ENCODE assay signal across 9 cellular contexts in the genomic region with DNA sequence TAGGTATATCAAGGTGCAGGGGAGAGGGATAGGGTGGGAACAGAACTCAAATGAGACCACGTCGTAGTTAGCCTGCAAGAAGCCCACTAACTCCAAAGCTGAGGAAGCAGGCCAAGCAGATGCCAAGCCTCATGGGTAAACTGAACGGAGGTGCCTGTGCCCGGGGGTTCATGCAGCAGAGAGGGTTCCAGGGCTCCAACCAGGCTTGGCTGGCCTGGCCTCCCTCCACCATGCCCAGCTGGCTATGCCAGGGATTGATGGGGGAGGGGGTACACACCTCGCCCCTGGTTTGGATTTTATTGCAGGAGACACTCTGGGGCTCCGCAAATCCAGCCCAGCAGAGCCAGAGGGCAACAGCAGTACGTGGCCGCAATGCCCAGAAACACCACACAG. TPM values are rescaled to one million over a fixed set of nuclear protein-coding genes. Genes with fewer than 3 reads are reported as not detected.
DNase-seq lines count a peak whose midpoint lies in the region; ATAC-seq and TF ChIP-seq lines count a peak whose summit lies in the region.
"Had no signal": no experiment of that assay in that cellular context is flagged by ENCODE, and none has a peak within 500 bp of the region (broad histone marks: within the 10 kb centered on the region; RNA-seq: fewer than 3 reads in every experiment).

No MANE protein-coding gene starts in this region.

- no peak overlapping the region for H3K4me3 ChIP-seq in IMR-90 (ENCODE audit: insufficient read depth, low read depth, low read length)
- H3K4me3 ChIP-seq in duodenal mucosa (ENCODE audit: low read depth in 1 of 2, low read length in 2 of 2): no peak overlapping the region
- H3K4me3 ChIP-seq in psoas muscle: peak overlapping the region; percentile 13
- no peak overlapping the region for H3K4me3 ChIP-seq in body of pancreas

- H3K9me3 ChIP-seq in IMR-90 (ENCODE audit: control insufficient read depth, insufficient read depth, low read length): no peaks in the 10 kb centered on the region
- no peaks in the 10 kb centered on the region for H3K9me3 ChIP-seq in duodenal mucosa (ENCODE audit: control insufficient read depth in 1 of 2, low read length in 2 of 2)
- H3K9me3 ChIP-seq in psoas muscle: no peaks in the 10 kb centered on the region
- H3K9me3 ChIP-seq in body of pancreas: no peaks in the 10 kb centered on the region

- POLR2A ChIA-PET in IMR-90 (lab: Charles Lee; ENCODE audit: unreplicated experiment): interaction anchor here (0.9 to 1.1 kb wide), 3 partner anchors 10 to 54 kb away, joined by 3 to 4 read pairs (median 3); no protein-coding TSS in a partner anchor

- H3K18ac ChIP-seq in IMR-90 (ENCODE audit: low read depth, low read length): no peak overlapping the region

- H3K4me2 ChIP-seq in IMR-90 (ENCODE audit: low read depth, low read length): no peak overlapping the region

- no peak overlapping the region for H2AFZ ChIP-seq in IMR-90 (replicated peaks; ENCODE audit: low read length, poor library complexity)

- no peak overlapping the region for H4K5ac ChIP-seq in IMR-90 (ENCODE audit: low read depth, low read length)

- TF ChIP-seq CTCF in IMR-90 (conservative IDR thresholded peaks at IDR 0.05; ENCODE audit: low read depth, low read length): no peak
- no peak for TF ChIP-seq CTCF in psoas muscle (IDR thresholded peaks at IDR 0.05)
- no peak for TF ChIP-seq CTCF in body of pancreas (IDR thresholded peaks at IDR 0.05)

- TF ChIP-seq POLR2A in IMR-90 (IDR thresholded peaks at IDR 0.05; ENCODE audit: low read depth, low read length): no peak
- no peak for TF ChIP-seq POLR2A in body of pancreas (IDR thresholded peaks at IDR 0.05)

- dilution Hi-C loops in IMR-90 (cut with HindIII; ENCODE audit: low sequenced_read_pairs, unreplicated experiment): no loop called here

- in situ Hi-C loops in IMR-90 (cut with MboI; ENCODE audit: low sequenced_read_pairs): no loop called here

- peak overlapping the region in 1 of 2 experiments; percentile 69; a peak in 1 of 4 replicates for H4K8ac ChIP-seq in IMR-90 (ENCODE audit: low read depth in 2 of 2, low read length in 2 of 2)

- CTCF ChIA-PET in IMR-90 (lab: Yijun Ruan, JAX): interaction anchor here (0.6 to 2.8 kb wide), 2 partner anchors 11 to 53 kb away, joined by 3 to 12 read pairs; a partner anchor contains a TSS

- peak overlapping the region; percentile 73 for H3K4ac ChIP-seq in IMR-90 (ENCODE audit: low read depth, low read length)

- peak overlapping the region; percentile 50; the same call in 1 of the 2 replicates for H2BK20ac ChIP-seq in IMR-90 (ENCODE audit: low read depth, low read length)

- no peak for ATAC-seq in IMR-90 (ENCODE audit: low read depth)
- ATAC-seq in psoas muscle: no peak
- ATAC-seq in GM18870 (IDR thresholded peaks at IDR 0.05; ENCODE audit: unreplicated experiment): no peak
- no peak for ATAC-seq in body of pancreas
- no peak for ATAC-seq in GM18868 (IDR thresholded peaks at IDR 0.05; ENCODE audit: unreplicated experiment)

- H3K9ac ChIP-seq in IMR-90 (ENCODE audit: low read depth, low read length): no peak overlapping the region
- no peak overlapping the region for H3K9ac ChIP-seq in duodenal mucosa (ENCODE audit: low read depth in 1 of 2, low read length in 2 of 2)

- H2AK9ac ChIP-seq in IMR-90 (replicated peaks; ENCODE audit: low read depth, low read length, poor library complexity): no peak overlapping the region

- peak overlapping the region; percentile 64; the same call in 1 of the 2 replicates for H2AK5ac ChIP-seq in IMR-90 (ENCODE audit: low read depth, low read length)

- H2BK15ac ChIP-seq in IMR-90 (ENCODE audit: low read depth, low read length): no peak overlapping the region; the same call in 1 of the 3 replicates

- intact Hi-C loops in IMR-90 (cut with micrococcal nuclease): no loop called here
- intact Hi-C loops in psoas muscle (cut with DNase I): no loop called here
- intact Hi-C loops in body of pancreas (cut with DNase I): no loop called here

- peak overlapping the region; percentile 14; the same call in 1 of the 2 replicates for H3K27ac ChIP-seq in IMR-90 (ENCODE audit: insufficient read depth, low read length)
- H3K27ac ChIP-seq in duodenal mucosa (ENCODE audit: low read depth, low read length): peak overlapping the region; percentile 27
- peak overlapping the region; percentile 99 for H3K27ac ChIP-seq in psoas muscle
- peak overlapping the region in 2 of 4 donors; percentile 36 to 61 for H3K27ac ChIP-seq in body of pancreas

- peaks cover 56% of the 10 kb centered on the region for H3K4me1 ChIP-seq in IMR-90 (ENCODE audit: control insufficient read depth, insufficient read depth, low read length)
- H3K4me1 ChIP-seq in duodenal mucosa (ENCODE audit: control insufficient read depth in 1 of 2, insufficient read depth in 2 of 2, low read length in 2 of 2): peaks cover 55 to 57% of the 10 kb centered on the region in 2 donors
- peaks cover 98% of the 10 kb centered on the region for H3K4me1 ChIP-seq in psoas muscle
- peaks cover 45% of the 10 kb centered on the region for H3K4me1 ChIP-seq in body of pancreas

- H2BK120ac ChIP-seq in IMR-90 (ENCODE audit: low read depth, low read length): peak overlapping the region; percentile 55; the same call in 1 of the 2 replicates

- WGBS in IMR-90 (ENCODE audit: extremely low coverage in 2 of 2, insufficient read length in 1 of 2), 2 experiments: no CpG with 5 or more reads among the region's 8 CpGs
- WGBS in psoas muscle, 3 donors: 37 to 51% (median 40%) methylated on average over 8 of the region's 8 CpGs
- 77 to 89% methylated on average over 6 to 8 of the region's 8 CpGs for WGBS in body of pancreas, 2 donors

- no peak for TF ChIP-seq RAD21 in IMR-90 (IDR thresholded peaks at IDR 0.05; ENCODE audit: low read length)

- peak overlapping the region; percentile 75; the same call in 1 of the 2 replicates for H3K14ac ChIP-seq in IMR-90 (replicated peaks; ENCODE audit: low read depth, low read length)

- peak overlapping the region; percentile 84 for H2BK5ac ChIP-seq in IMR-90 (ENCODE audit: low read depth, low read length, poor library complexity, severe bottlenecking)

- H3K27me3 ChIP-seq in IMR-90 (ENCODE audit: control insufficient read depth, insufficient read depth, low read length) (no peaks in the 10 kb centered on the region), duodenal mucosa (ENCODE audit: control insufficient read depth in 1 of 2, insufficient read depth in 2 of 2, low read length in 2 of 2) (no peaks in the 10 kb centered on the region), psoas muscle (ENCODE audit: insufficient read depth in 3 of 3, low read length in 2 of 3) (no peaks in the 10 kb centered on the region), body of pancreas (no peaks in the 10 kb centered on the region)

- H3K79me1 ChIP-seq in IMR-90 (ENCODE audit: low read depth in 1 of 2, low read length in 2 of 2): peaks cover 10 to 82% of the 10 kb centered on the region in 2 experiments; a peak in 3 of 4 replicates

- no TSS peak for BruUV-seq in IMR-90 (replicated peaks; lab: Mats Ljungman, UMichigan)

- no peak overlapping the region for H4K91ac ChIP-seq in IMR-90 (ENCODE audit: insufficient read depth, low read depth, low read length)

- DNase-seq in IMR-90 (no peak), psoas muscle (no peak), body of pancreas (no peak)
- DNase-seq: activated T-cell treated with anti-CD3 and anti-CD28 coated beads, Interleukin-2, amount 50 U/mL, for 1 hour; DMS79 treated with DMSO at 0.1 percent for 48 hours; naive B cell had no signal

- H3K9me1 ChIP-seq in IMR-90 (ENCODE audit: insufficient read depth, low read length): peaks cover 59% of the 10 kb centered on the region

- no peak overlapping the region for H3K56ac ChIP-seq in IMR-90 (ENCODE audit: extremely low read depth, insufficient read depth, low read length)

- H4K20me1 ChIP-seq in IMR-90 (ENCODE audit: insufficient read depth, low read length): peaks cover 53% of the 10 kb centered on the region

- no peak overlapping the region; the same call in 1 of the 2 replicates for H3K23ac ChIP-seq in IMR-90 (ENCODE audit: low read depth, low read length)

- H3K36me3 ChIP-seq in IMR-90 (ENCODE audit: control insufficient read depth, insufficient read depth, low read length): peaks cover 5% of the 10 kb centered on the region; the same call in 1 of the 2 replicates
- H3K36me3 ChIP-seq in duodenal mucosa (ENCODE audit: control insufficient read depth in 1 of 2, insufficient read depth in 2 of 2, low read length in 2 of 2): no peaks in the 10 kb centered on the region
- H3K36me3 ChIP-seq in psoas muscle (ENCODE audit: insufficient read depth in 1 of 2, low read depth in 1 of 2): peaks cover 0 to 3% of the 10 kb centered on the region in 2 donors
- no peaks in the 10 kb centered on the region for H3K36me3 ChIP-seq in body of pancreas (replicated peaks in 1 of 2; ENCODE audit: insufficient read depth in 1 of 2, low read depth in 2 of 2)

RNA-seq across cellular contexts. Expression of a gene that starts 27.3 kb away (rescaled TPM):
- 33.9 and 46.6 TPM in 2 replicates for total RNA-seq in IMR-90 (2012; rRNA removed)
- 134 and 139 TPM in 2 replicates for polyA plus RNA-seq in IMR-90 (2012; rRNA removed)
- polyA plus RNA-seq in IMR-90 (2012; cell fraction: cytosol; rRNA removed): 104 and 123 TPM in 2 replicates
- polyA plus RNA-seq in IMR-90 (2012; cell fraction: nucleus; rRNA removed; ENCODE audit: low replicate concordance): 210 and 333 TPM in 2 replicates
- 100 to 1,000 TPM in 2 of 4 donors, 10 to 100 TPM in 2; 67.6 to 166 (median 106) TPM for total RNA-seq in psoas muscle
- polyA plus RNA-seq in psoas muscle: 100 to 1,000 TPM in 1 of 3 donors, 10 to 100 TPM in 2; 64.7 to 147 (median 96.2) TPM
- total RNA-seq in body of pancreas: 10 to 100 TPM; 29.3 to 35.9 TPM

RNA-seq across cellular contexts. Expression of a gene that starts 37.3 kb away (rescaled TPM):
- total RNA-seq in IMR-90 (2012; rRNA removed): 4,496 and 5,401 TPM in 2 replicates
- polyA plus RNA-seq in IMR-90 (2012; rRNA removed): 5,590 and 6,356 TPM in 2 replicates
- 2,244 and 4,987 TPM in 2 replicates for polyA plus RNA-seq in IMR-90 (2012; cell fraction: cytosol; rRNA removed)
- 1,556 and 2,037 TPM in 2 replicates for polyA plus RNA-seq in IMR-90 (2012; cell fraction: nucleus; rRNA removed; ENCODE audit: low replicate concordance)
- 1,000 to 10,000 TPM in 3 of 4 donors, 100 to 1,000 TPM in 1; 662 to 1,479 (median 1,333) TPM for total RNA-seq in psoas muscle
- polyA plus RNA-seq in psoas muscle: 1,000 to 10,000 TPM; 2,571 to 2,845 (median 2,673) TPM
- total RNA-seq in body of pancreas: 1,000 to 10,000 TPM; 1,243 to 1,902 TPM

RNA-seq across cellular contexts. Expression of a gene that starts 43.7 kb away (rescaled TPM):
- total RNA-seq in IMR-90 (2012; rRNA removed) (65.8 and 77.6 TPM in 2 replicates), psoas muscle (10 to 100 TPM; 63.1 to 80.9 (median 68.6) TPM), body of pancreas (10 to 100 TPM; 39.7 to 83.1 TPM)
- polyA plus RNA-seq in IMR-90 (2012; rRNA removed) (57.8 and 76.1 TPM in 2 replicates), psoas muscle (10 to 100 TPM; 19.6 to 55.7 (median 43.2) TPM)
- polyA plus RNA-seq in IMR-90 (2012; cell fraction: cytosol; rRNA removed): 28.3 and 50.4 TPM in 2 replicates
- polyA plus RNA-seq in IMR-90 (2012; cell fraction: nucleus; rRNA removed; ENCODE audit: low replicate concordance): 74.2 and 147 TPM in 2 replicates

RNA-seq across cellular contexts. Expression of a gene that starts 53.5 kb away (rescaled TPM):
- under 0.01 TPM in 2 replicates for total RNA-seq in IMR-90 (2012; rRNA removed)
- not detected in 2 replicates for polyA plus RNA-seq in IMR-90 (2012; rRNA removed)
- not detected in 2 replicates for polyA plus RNA-seq in IMR-90 (2012; cell fraction: cytosol; rRNA removed)
- not detected in 2 replicates for polyA plus RNA-seq in IMR-90 (2012; cell fraction: nucleus; rRNA removed; ENCODE audit: low replicate concordance)
- over 10,000 TPM in 3 of 4 donors, 1,000 to 10,000 TPM in 1; 9,511 to 17,387 (median 16,401) TPM for total RNA-seq in psoas muscle
- not detected for polyA plus RNA-seq in psoas muscle
- under 1 TPM; under 0.01 TPM for total RNA-seq in body of pancreas

RNA-seq across cellular contexts. Expression of a gene that starts 54.8 kb away (rescaled TPM):
- under 0.01 TPM in 2 replicates for total RNA-seq in IMR-90 (2012; rRNA removed)
- not detected in 2 replicates for polyA plus RNA-seq in IMR-90 (2012; rRNA removed)
- not detected in 2 replicates for polyA plus RNA-seq in IMR-90 (2012; cell fraction: cytosol; rRNA removed)
- polyA plus RNA-seq in IMR-90 (2012; cell fraction: nucleus; rRNA removed; ENCODE audit: low replicate concordance): not detected in 2 replicates
- 1,000 to 10,000 TPM; 1,144 to 3,144 (median 2,601) TPM for total RNA-seq in psoas muscle
- not detected for polyA plus RNA-seq in psoas muscle
- under 1 TPM; under 0.01 TPM for total RNA-seq in body of pancreas
